In genomic region chr9:110638381-110638954, GRCh38 we compare ENCODE assay signal across 9 cellular contexts. TPM values are rescaled to one million over a fixed set of nuclear protein-coding genes. Genes with fewer than 3 reads are reported as not detected.
DNase-seq lines count a peak whose midpoint lies in the region; ATAC-seq and TF ChIP-seq lines count a peak whose summit lies in the region.
"Had no signal": no experiment of that assay in that cellular context is flagged by ENCODE, and none has a peak within 500 bp of the region (broad histone marks: within the 10 kb centered on the region; RNA-seq: fewer than 3 reads in every experiment).

No MANE protein-coding gene starts in this region.

- TF ChIP-seq CTCF in heart left ventricle (IDR thresholded peaks at IDR 0.05) (peak in 11 of 12 donors; percentile 13 to 58 (median 41)), right atrium auricular region (IDR thresholded peaks at IDR 0.05) (peak in 1 of 2 donors; percentile 51), type B pancreatic cell (conservative IDR thresholded peaks at IDR 0.05) (peak; percentile 69)

- H3K27ac Mint-ChIP-seq in type B pancreatic cell, result no peak overlapping the region

- H3K36me3 Mint-ChIP-seq in type B pancreatic cell, result no peaks in the 10 kb centered on the region

- H3K9me3 Mint-ChIP-seq in type B pancreatic cell, result no peaks in the 10 kb centered on the region

- H3K4me1 ChIP-seq in heart left ventricle, result no peaks in the 10 kb centered on the region
- H3K4me1 ChIP-seq in right atrium auricular region, result no peaks in the 10 kb centered on the region

- no peak overlapping the region for H3K9ac ChIP-seq in SK-N-MC (ENCODE audit: insufficient read length)

- no peak for ATAC-seq in heart left ventricle
- ATAC-seq in GM19395 (IDR thresholded peaks at IDR 0.05; ENCODE audit: unreplicated experiment), result no peak

- no peak for TF ChIP-seq POLR2A in heart left ventricle (IDR thresholded peaks at IDR 0.05)

- H3K9me3 ChIP-seq in heart left ventricle, result peaks cover 0 to 29% (median 17%) of the 10 kb centered on the region in 12 donors
- peaks cover 0 to 32% of the 10 kb centered on the region in 2 donors for H3K9me3 ChIP-seq in right atrium auricular region
- H3K9me3 ChIP-seq in SK-N-MC (ENCODE audit: low read depth, low read length), result peaks cover 4% of the 10 kb centered on the region; the same call in 1 of the 2 replicates

- peaks cover 3% of the 10 kb centered on the region for H3K27me3 Mint-ChIP-seq in type B pancreatic cell

- H3K36me3 ChIP-seq in heart left ventricle, result no peaks in the 10 kb centered on the region
- H3K36me3 ChIP-seq in right atrium auricular region, result no peaks in the 10 kb centered on the region
- H3K36me3 ChIP-seq in SK-N-MC (ENCODE audit: insufficient read depth, low read length), result no peaks in the 10 kb centered on the region

- H3K4me3 Mint-ChIP-seq in type B pancreatic cell, result no peak overlapping the region

- H3K4me1 Mint-ChIP-seq in type B pancreatic cell (ENCODE audit: unreplicated experiment), result peaks cover 9% of the 10 kb centered on the region

- intact Hi-C loops in heart left ventricle (cut with DNase I), result loop anchor here in 8 of 10 donors (2.0 to 5.0 kb wide), 3 partner anchors 659 to 664 kb away; no protein-coding TSS in a partner anchor

- DNase-seq in heart left ventricle, result no peak
- DNase-seq in right atrium auricular region (ENCODE audit: low spot score), result no peak
- no peak for DNase-seq in SK-N-MC (ENCODE audit: low read depth, low spot score)
- peak; percentile 51 for DNase-seq in globus pallidus (ENCODE audit: low spot score)
- DNase-seq in type B pancreatic cell (ENCODE audit: extremely low spot score, unreplicated experiment), result no peak
- DNase-seq in OCI-M2 (lab: John Stamatoyannopoulos, UW; ENCODE audit: unreplicated experiment), result no peak
- DNase-seq in AG08396 (ENCODE audit: low spot score), result no peak
- DNase-seq: NCI-H2029 had no signal

- H3K4me3 ChIP-seq in heart left ventricle (no peak overlapping the region), right atrium auricular region (no peak overlapping the region), SK-N-MC (no peak overlapping the region)

- H3K27ac ChIP-seq in heart left ventricle, result no peak overlapping the region
- no peak overlapping the region for H3K27ac ChIP-seq in right atrium auricular region
- H3K27ac ChIP-seq in SK-N-MC, result peak overlapping the region; percentile 82

- 50 to 58% (median 55%) methylated on average over 4 of the region's 4 CpGs for WGBS in heart left ventricle, 4 donors

- H3K27me3 ChIP-seq in heart left ventricle (no peaks in the 10 kb centered on the region), right atrium auricular region (no peaks in the 10 kb centered on the region)

RNA-seq across cellular contexts. Expression of gene MUSK, which starts 30.1 kb away (rescaled TPM):
- total RNA-seq in heart left ventricle, result 1 to 10 TPM in 5 of 9 donors, under 1 TPM in 4; 0.56 to 6.0 (median 1.3) TPM
- polyA plus RNA-seq in heart left ventricle, result under 1 TPM; 0.23 to 0.24 TPM
- total RNA-seq in right atrium auricular region, result 1 to 10 TPM; 2.0 to 6.1 TPM
- total RNA-seq in type B pancreatic cell (ENCODE audit: low replicate concordance), result not detected in 2 replicates

RNA-seq across cellular contexts. Expression of gene SVEP1, which starts 58.9 kb away (rescaled TPM):
- total RNA-seq in heart left ventricle (10 to 100 TPM in 2 of 9 donors, 1 to 10 TPM in 7; 4.1 to 34.4 (median 7.9) TPM), right atrium auricular region (10 to 100 TPM; 12.7 to 20.0 TPM), type B pancreatic cell (ENCODE audit: low replicate concordance) (5.4 and 7.9 TPM in 2 replicates)
- under 1 TPM; 0.50 to 0.85 TPM for polyA plus RNA-seq in heart left ventricle
